In genomic region chr2:46909771-46910419, GRCh38 we compare ENCODE assay signal across 8 cellular contexts. TPM values are rescaled to one million over a fixed set of nuclear protein-coding genes. Genes with fewer than 3 reads are reported as not detected.
DNase-seq lines count a peak whose midpoint lies in the region; ATAC-seq lines count a peak whose summit lies in the region.

No MANE protein-coding gene starts in this region.

- peak; percentile 40 for DNase-seq in COLO829 (ENCODE audit: low spot score)
- DNase-seq in activated naive CD4-positive, alpha-beta T cell treated with anti-CD3 and anti-CD28 coated beads for 36 hours = peak; percentile 74
- peak; percentile 96 for DNase-seq in kidney tubule cell (ENCODE audit: low spot score)
- DNase-seq in NCI-H1092 treated with DMSO at 0.1 percent for 48 hours (lab: John Stamatoyannopoulos, UW) = no peak
- DNase-seq in T-cell = no peak
- no peak for DNase-seq in NCI-H748 treated with DMSO at 0.1 percent for 48 hours (lab: John Stamatoyannopoulos, UW)

- H3K36me3 Mint-ChIP-seq in activated naive CD4-positive, alpha-beta T cell treated with anti-CD3 and anti-CD28 coated beads for 36 hours (ENCODE audit: low read depth) = peaks cover 40% of the 10 kb centered on the region
- peaks cover 48% of the 10 kb centered on the region for H3K36me3 Mint-ChIP-seq in T-cell

- POLR2A ChIA-PET in T-cell (lab: Charles Lee) = no interaction called here

- no peak overlapping the region for H3K4me3 Mint-ChIP-seq in activated naive CD4-positive, alpha-beta T cell treated with anti-CD3 and anti-CD28 coated beads for 36 hours
- H3K4me3 Mint-ChIP-seq in T-cell = no peak overlapping the region

- peak overlapping the region; percentile 5 for H3K27ac Mint-ChIP-seq in activated naive CD4-positive, alpha-beta T cell treated with anti-CD3 and anti-CD28 coated beads for 36 hours
- peak overlapping the region in 1 of 2 donors; percentile 1 for H3K27ac Mint-ChIP-seq in T-cell

- peaks cover 42% of the 10 kb centered on the region for H3K4me1 Mint-ChIP-seq in activated naive CD4-positive, alpha-beta T cell treated with anti-CD3 and anti-CD28 coated beads for 36 hours (ENCODE audit: low read depth)
- peaks cover 33 to 37% (median 34%) of the 10 kb centered on the region in 3 donors for H3K4me1 Mint-ChIP-seq in T-cell

- H3K9me3 Mint-ChIP-seq in activated naive CD4-positive, alpha-beta T cell treated with anti-CD3 and anti-CD28 coated beads for 36 hours = no peaks in the 10 kb centered on the region
- no peaks in the 10 kb centered on the region for H3K9me3 Mint-ChIP-seq in T-cell

- CTCF ChIA-PET in activated naive CD4-positive, alpha-beta T cell treated with anti-CD3 and anti-CD28 coated beads for 36 hours (lab: Charles Lee) = interaction anchor here (0.6 to 1.0 kb wide), 3 partner anchors 11 to 114 kb away, joined by 3 read pairs; no protein-coding TSS in a partner anchor
- CTCF ChIA-PET in T-cell (lab: Charles Lee) = no interaction called here

- peak; percentile 91 for ATAC-seq in GM19395 (IDR thresholded peaks at IDR 0.05; ENCODE audit: unreplicated experiment)
- ATAC-seq in HG03442 (IDR thresholded peaks at IDR 0.05; ENCODE audit: unreplicated experiment) = peak; percentile 90
- no peak for ATAC-seq in T-cell (replicated peaks in 1 of 4)

- H3K27me3 Mint-ChIP-seq in activated naive CD4-positive, alpha-beta T cell treated with anti-CD3 and anti-CD28 coated beads for 36 hours (ENCODE audit: low read depth) = no peaks in the 10 kb centered on the region
- no peaks in the 10 kb centered on the region for H3K27me3 Mint-ChIP-seq in T-cell

- intact Hi-C loops in activated naive CD4-positive, alpha-beta T cell treated with anti-CD3 and anti-CD28 coated beads for 36 hours (cut with micrococcal nuclease) = no loop called here

RNA-seq across cellular contexts. Expression of gene MCFD2, which starts 5.7 kb away (rescaled TPM):
- 10 to 100 TPM; 30.1 to 30.2 TPM for total RNA-seq in activated naive CD4-positive, alpha-beta T cell treated with anti-CD3 and anti-CD28 coated beads for 36 hours
- 10 to 100 TPM; 30.8 to 44.0 (median 35.2) TPM for total RNA-seq in T-cell

RNA-seq across cellular contexts. Expression of gene TTC7A, which starts 31.1 kb away (rescaled TPM):
- total RNA-seq in activated naive CD4-positive, alpha-beta T cell treated with anti-CD3 and anti-CD28 coated beads for 36 hours = 10 to 100 TPM; 53.1 to 56.7 TPM
- 10 to 100 TPM; 38.9 to 52.6 (median 43.7) TPM for total RNA-seq in T-cell

Comparison
In these comparisons a context has a peak if more than half of its experiments do, and no peak if none do; other contexts are left out.
1. DNase-seq: peak in COLO829 (single experiment), activated naive CD4-positive, alpha-beta T cell treated with anti-CD3 and anti-CD28 coated beads for 36 hours (single experiment) and kidney tubule cell (single experiment); none in NCI-H1092 treated with DMSO at 0.1 percent for 48 hours (single experiment), T-cell (0 of 34) and NCI-H748 treated with DMSO at 0.1 percent for 48 hours (single experiment).
2. ATAC-seq: peak in GM19395 (single experiment) and HG03442 (single experiment); none in T-cell (0 of 4).